Comparison of ENCODE assay signal across 1 cellular context in the genomic region with DNA sequence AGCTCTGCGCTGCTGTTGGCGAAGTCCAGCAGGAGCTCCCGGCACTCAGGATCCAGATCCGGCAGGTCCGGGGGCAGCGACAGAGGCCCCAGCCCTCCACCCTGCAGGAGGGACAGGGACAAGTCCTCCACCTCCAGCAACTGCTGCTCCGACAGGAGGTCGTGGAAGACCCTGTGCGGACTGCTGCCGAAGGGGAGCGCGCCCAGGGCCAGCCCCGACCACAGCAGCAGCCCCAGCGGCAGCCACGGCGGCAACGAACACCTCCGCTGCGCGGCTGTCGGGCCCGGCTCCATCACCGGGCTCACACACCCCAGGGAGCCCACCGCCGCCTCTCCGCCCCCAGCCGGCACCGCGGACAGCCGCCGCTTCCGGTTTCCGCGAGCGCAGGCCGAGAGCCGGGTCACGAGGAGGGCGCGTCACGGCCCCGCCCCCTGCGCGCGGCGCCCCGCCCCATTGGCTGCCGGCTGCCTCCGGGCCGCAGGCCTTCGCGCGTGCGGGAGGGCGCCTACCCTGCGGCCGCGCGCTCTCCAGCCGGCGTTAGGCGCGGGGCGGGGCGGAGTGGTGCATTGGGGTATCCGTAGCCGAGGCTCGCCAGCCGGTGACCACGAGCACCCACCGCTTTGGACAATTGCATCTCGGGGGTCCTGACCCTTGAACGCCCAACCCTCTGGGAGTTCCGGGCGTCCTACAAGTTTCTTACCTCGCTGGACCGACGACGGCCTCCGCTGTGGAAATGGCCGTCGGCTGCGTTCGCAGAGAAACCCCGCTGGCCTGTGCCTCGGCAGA.
TF ChIP-seq lines count a peak whose summit lies in the region.

Gene OSTM1, minus strand, starts transcription at position 383 of the 786 bp plus-strand sequence. Its CDS starts 90 bp downstream, at position 293.

TF ChIP-seq in K562, 482 proteins besides CTCF, POLR2A, EP300 and RAD21 (continued from another document and continues in another):
- TF ChIP-seq MGA (IDR thresholded peaks at IDR 0.05) (peak; percentile 99), KLF6 (CRISPR knock-in tag; IDR thresholded peaks at IDR 0.05; ENCODE audit: borderline replicate concordance) (0 out of 2 replicates have a peak, but pooled peaks have one; percentile 65), SRSF3 (IDR thresholded peaks at IDR 0.05; ENCODE audit: insufficient read depth, low read length) (no peak), IRF2 (CRISPR knock-in tag; IDR thresholded peaks at IDR 0.05) (no peak), RB1 (IDR thresholded peaks at IDR 0.05; ENCODE audit: low read depth) (peak; percentile 86), FIP1L1 (IDR thresholded peaks at IDR 0.05; ENCODE audit: low read depth, low read length, poor library complexity, severe bottlenecking) (peak; percentile 40), SREBF1 (IDR thresholded peaks at IDR 0.05; ENCODE audit: borderline replicate concordance, low read depth, low read length) (no peak), HDAC1 (IDR thresholded peaks at IDR 0.05) (peak in 1 of 2 experiments; percentile 76; a peak in 1 of 4 replicates), ZNF79 (CRISPR knock-in tag; IDR thresholded peaks at IDR 0.05; ENCODE audit: low read depth) (no peak), MTF1 (CRISPR knock-in tag; IDR thresholded peaks at IDR 0.05; ENCODE audit: borderline replicate concordance) (no peak), MIER1 (IDR thresholded peaks at IDR 0.05; ENCODE audit: low read depth) (no peak), ZSCAN29 (IDR thresholded peaks at IDR 0.05) (no peak), THAP12 (CRISPR knock-in tag; IDR thresholded peaks at IDR 0.05) (peak; percentile 26; the same call in 1 of the 2 replicates), CBFB (CRISPR knock-in tag; IDR thresholded peaks at IDR 0.05) (0 out of 2 replicates have a peak, but pooled peaks have one; percentile 50), SIN3A (IDR thresholded peaks at IDR 0.05; ENCODE audit: borderline replicate concordance in 2 of 2, control insufficient read depth in 1 of 2, low read depth in 2 of 2, low read length in 2 of 2) (peak; percentile 25 to 85; a peak in 2 of 4 replicates), ZNF609 (CRISPR knock-in tag; IDR thresholded peaks at IDR 0.05; ENCODE audit: borderline replicate concordance) (no peak), SOX6 (IDR thresholded peaks at IDR 0.05) (peak; percentile 39; the same call in 1 of the 2 replicates), FUS (optimal IDR thresholded peaks at IDR 0.05; ENCODE audit: low read depth, low read length) (no peak), HDAC3 (IDR thresholded peaks at IDR 0.05; ENCODE audit: borderline replicate concordance, partially characterized antibody) (no peak), POLR3G (IDR thresholded peaks at IDR 0.05; ENCODE audit: extremely low read depth, insufficient read length, insufficient replicate concordance) (no peak), CREM (IDR thresholded peaks at IDR 0.05; ENCODE audit: low read depth) (peak; percentile 85), RFX1 (IDR thresholded peaks at IDR 0.05) (no peak), MEIS2 (IDR thresholded peaks at IDR 0.05; ENCODE audit: partially characterized antibody) (no peak), DPF2 (IDR thresholded peaks at IDR 0.05) (no peak), ZNF224 (CRISPR knock-in tag; IDR thresholded peaks at IDR 0.05) (no peak)
- TF ChIP-seq, protein P1, sequence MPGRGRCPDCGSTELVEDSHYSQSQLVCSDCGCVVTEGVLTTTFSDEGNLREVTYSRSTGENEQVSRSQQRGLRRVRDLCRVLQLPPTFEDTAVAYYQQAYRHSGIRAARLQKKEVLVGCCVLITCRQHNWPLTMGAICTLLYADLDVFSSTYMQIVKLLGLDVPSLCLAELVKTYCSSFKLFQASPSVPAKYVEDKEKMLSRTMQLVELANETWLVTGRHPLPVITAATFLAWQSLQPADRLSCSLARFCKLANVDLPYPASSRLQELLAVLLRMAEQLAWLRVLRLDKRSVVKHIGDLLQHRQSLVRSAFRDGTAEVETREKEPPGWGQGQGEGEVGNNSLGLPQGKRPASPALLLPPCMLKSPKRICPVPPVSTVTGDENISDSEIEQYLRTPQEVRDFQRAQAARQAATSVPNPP (IDR thresholded peaks at IDR 0.05; ENCODE audit: borderline replicate concordance, insufficient read depth, insufficient read length), result no peak
- TF ChIP-seq, protein P2, sequence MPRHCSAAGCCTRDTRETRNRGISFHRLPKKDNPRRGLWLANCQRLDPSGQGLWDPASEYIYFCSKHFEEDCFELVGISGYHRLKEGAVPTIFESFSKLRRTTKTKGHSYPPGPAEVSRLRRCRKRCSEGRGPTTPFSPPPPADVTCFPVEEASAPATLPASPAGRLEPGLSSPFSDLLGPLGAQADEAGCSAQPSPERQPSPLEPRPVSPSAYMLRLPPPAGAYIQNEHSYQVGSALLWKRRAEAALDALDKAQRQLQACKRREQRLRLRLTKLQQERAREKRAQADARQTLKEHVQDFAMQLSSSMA (CRISPR knock-in tag; IDR thresholded peaks at IDR 0.05), result no peak
- TF ChIP-seq, protein P3, sequence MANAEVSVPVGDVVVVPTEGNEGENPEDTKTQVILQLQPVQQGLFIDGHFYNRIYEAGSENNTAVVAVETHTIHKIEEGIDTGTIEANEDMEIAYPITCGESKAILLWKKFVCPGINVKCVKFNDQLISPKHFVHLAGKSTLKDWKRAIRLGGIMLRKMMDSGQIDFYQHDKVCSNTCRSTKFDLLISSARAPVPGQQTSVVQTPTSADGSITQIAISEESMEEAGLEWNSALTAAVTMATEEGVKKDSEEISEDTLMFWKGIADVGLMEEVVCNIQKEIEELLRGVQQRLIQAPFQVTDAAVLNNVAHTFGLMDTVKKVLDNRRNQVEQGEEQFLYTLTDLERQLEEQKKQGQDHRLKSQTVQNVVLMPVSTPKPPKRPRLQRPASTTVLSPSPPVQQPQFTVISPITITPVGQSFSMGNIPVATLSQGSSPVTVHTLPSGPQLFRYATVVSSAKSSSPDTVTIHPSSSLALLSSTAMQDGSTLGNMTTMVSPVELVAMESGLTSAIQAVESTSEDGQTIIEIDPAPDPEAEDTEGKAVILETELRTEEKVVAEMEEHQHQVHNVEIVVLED (CRISPR knock-in tag; IDR thresholded peaks at IDR 0.05), result peak; percentile 77
